23 cellular contexts compared by ENCODE assay signal in genomic region chr9:113652355-113653152, GRCh38.
DNase-seq lines count a peak whose midpoint lies in the region; ATAC-seq and TF ChIP-seq lines count a peak whose summit lies in the region.
"Had no signal": no experiment of that assay in that cellular context is flagged by ENCODE, and none has a peak within 500 bp of the region (broad histone marks: within the 10 kb centered on the region; RNA-seq: fewer than 3 reads in every experiment).

No MANE protein-coding gene starts in this region.

- H3K4me2 ChIP-seq in PC-3 (ENCODE audit: low read length) = no peak overlapping the region

- H3K4me3 ChIP-seq in PC-3 (ENCODE audit: low read length) (no peak overlapping the region), WERI-Rb-1 (ENCODE audit: low read depth, low read length) (no peak overlapping the region)
- H3K4me3 ChIP-seq: colonic mucosa, gastroesophageal sphincter, mucosa of descending colon, uterus had no signal

- intact Hi-C loops in PC-3 (cut with micrococcal nuclease) = loop anchor here (10.0 kb wide), 2 partner anchors 348 to 728 kb away; partner anchors contain the start of gene RNF183
- intact Hi-C loops in posterior vena cava (cut with DNase I) = loop anchor here in 1 of 2 donors (1.0 kb wide), 1 partner anchor 19 kb away; no protein-coding TSS in a partner anchor

- ATAC-seq in PC-3 = no peak
- peak; percentile 27 for ATAC-seq in foreskin keratinocyte
- ATAC-seq: gastroesophageal sphincter, HCT116, mucosa of descending colon had no signal

- no TSS peak for BruUV-seq in PC-3 (replicated peaks; lab: Mats Ljungman, UMichigan)

- POLR2A ChIA-PET in PC-3 (lab: Charles Lee; ENCODE audit: unreplicated experiment) = no interaction called here

- H2AFZ ChIP-seq in PC-3 (ENCODE audit: low read length) = no peak overlapping the region

- H3K27me3 ChIP-seq in PC-3 (ENCODE audit: low read length) = no peaks in the 10 kb centered on the region
- H3K27me3 ChIP-seq in foreskin keratinocyte = no peaks in the 10 kb centered on the region
- H3K27me3 ChIP-seq in WERI-Rb-1 (ENCODE audit: insufficient read depth, low read depth, severe bottlenecking) = no peaks in the 10 kb centered on the region
- H3K27me3 ChIP-seq: brain microvascular endothelial cell, colonic mucosa, gastroesophageal sphincter, uterus had no signal

- no peaks in the 10 kb centered on the region for H3K79me2 ChIP-seq in PC-3 (ENCODE audit: low read length)

- H3K9me2 ChIP-seq in PC-3 (replicated peaks; ENCODE audit: low read length) = no peaks in the 10 kb centered on the region

- H3K36me3 ChIP-seq in PC-3 (ENCODE audit: low read depth, low read length) (no peaks in the 10 kb centered on the region), WERI-Rb-1 (no peaks in the 10 kb centered on the region)
- H3K36me3 ChIP-seq: brain microvascular endothelial cell, colonic mucosa, gastroesophageal sphincter, uterus had no signal

- H3K4me1 ChIP-seq in PC-3 (ENCODE audit: insufficient read depth, low read length) (peaks cover 18% of the 10 kb centered on the region), foreskin keratinocyte (no peaks in the 10 kb centered on the region)
- H3K4me1 ChIP-seq: Caco-2, colonic mucosa had no signal

- TF ChIP-seq CTCF in PC-3 (conservative IDR thresholded peaks at IDR 0.05; ENCODE audit: low read depth, low read length) = no peak
- no peak for TF ChIP-seq CTCF in foreskin keratinocyte (conservative IDR thresholded peaks at IDR 0.05)
- no peak for TF ChIP-seq CTCF in WERI-Rb-1 (IDR thresholded peaks at IDR 0.05; ENCODE audit: low read depth, low read length)

- DNase-seq in ELR (ENCODE audit: low read depth) (peak; percentile 44), PC-3 (peak; percentile 17), foreskin keratinocyte (peak in 1 of 2 donors; percentile 52), posterior vena cava (ENCODE audit: low spot score) (peak; percentile 64), cerebellar nuclear complex (lab: John Stamatoyannopoulos, UW) (no peak), GM19240 (ENCODE audit: insufficient read length, low spot score) (no peak), WERI-Rb-1 (no peak)
- DNase-seq: activated B cell treated with CpG ODN at 0.5 μM for 24 hours; activated CD4-positive, alpha-beta T cell treated with anti-CD3 and anti-CD28 coated beads, Interleukin-2, amount 50 U/mL, for 48 hours; activated gamma-delta T cell treated with Interleukin-2 at 50 U/mL for 16 hours; brain microvascular endothelial cell; C1 segment of cervical spinal cord; colonic mucosa; DMS79 treated with DMSO at 0.1 percent for 48 hours; hypothalamus; mucosa of descending colon; NCI-H1105 treated with DMSO at 0.1 percent for 48 hours; NCI-H2081; NCI-H345; uterus had no signal

- no peaks in the 10 kb centered on the region for H4K20me1 ChIP-seq in PC-3 (ENCODE audit: low read length)

- no peak overlapping the region for H3K27ac ChIP-seq in PC-3 (ENCODE audit: low read length)
- H3K27ac ChIP-seq in foreskin keratinocyte = no peak overlapping the region
- no peak overlapping the region for H3K27ac ChIP-seq in WERI-Rb-1
- H3K27ac ChIP-seq: brain microvascular endothelial cell, colonic mucosa, gastroesophageal sphincter, uterus had no signal

- H3K9ac ChIP-seq in PC-3 (ENCODE audit: low read length) = no peak overlapping the region

- H3F3A ChIP-seq in PC-3 (ENCODE audit: low read length, unreplicated experiment) = no peaks in the 10 kb centered on the region

- H3K9me3 ChIP-seq in PC-3 (ENCODE audit: low read length) = no peaks in the 10 kb centered on the region
- H3K9me3 ChIP-seq in WERI-Rb-1 (ENCODE audit: severe bottlenecking) = no peaks in the 10 kb centered on the region
- H3K9me3 ChIP-seq: Caco-2, colonic mucosa, gastroesophageal sphincter, mucosa of descending colon, uterus had no signal

- CTCF ChIA-PET in PC-3 (lab: Charles Lee) = interaction anchor here (0.7 kb wide), 1 partner anchor 64 kb away, joined by 3 read pairs; no protein-coding TSS in a partner anchor

Comparison
In these comparisons a context has a peak if more than half of its experiments do, and no peak if none do; other contexts are left out.
1. DNase-seq: peak in ELR (single experiment), PC-3 (single experiment) and posterior vena cava (single experiment); none in cerebellar nuclear complex (0 of 2), GM19240 (single experiment) and WERI-Rb-1 (single experiment).